In genomic region chr2:146666336-146666735, GRCh38 we compare ENCODE assay signal across 25 cellular contexts.
DNase-seq lines count a peak whose midpoint lies in the region; ATAC-seq and TF ChIP-seq lines count a peak whose summit lies in the region.
"Had no signal": no experiment of that assay in that cellular context is flagged by ENCODE, and none has a peak within 500 bp of the region (broad histone marks: within the 10 kb centered on the region; RNA-seq: fewer than 3 reads in every experiment).

No MANE protein-coding gene starts in this region.

- H4K91ac ChIP-seq in IMR-90 (ENCODE audit: insufficient read depth, low read depth, low read length): no peak overlapping the region

- no peak overlapping the region for H3K23ac ChIP-seq in IMR-90 (ENCODE audit: low read depth, low read length)

- H3K4me2 ChIP-seq in IMR-90 (ENCODE audit: low read depth, low read length): no peak overlapping the region

- no peaks in the 10 kb centered on the region for H3K27me3 Mint-ChIP-seq in Calu3 (ENCODE audit: unreplicated experiment)
- H3K27me3 Mint-ChIP-seq: CD4-positive, CD25-positive, alpha-beta regulatory T cell; memory B cell; naive thymus-derived CD4-positive, alpha-beta T cell had no signal

- BruUV-seq in Calu3 (replicated peaks; lab: Mats Ljungman, UMichigan) (no TSS peak), IMR-90 (replicated peaks; lab: Mats Ljungman, UMichigan) (no TSS peak)

- ATAC-seq in IMR-90 (ENCODE audit: low read depth) (no peak), HG02870 (IDR thresholded peaks at IDR 0.05; ENCODE audit: unreplicated experiment) (no peak)
- ATAC-seq: activated T-cell treated with anti-CD3 and anti-CD28 coated beads, Interleukin-2, amount 50 U/mL, for 4 hours; naive thymus-derived CD4-positive, alpha-beta T cell; right cardiac atrium had no signal

- H3K4me3 ChIP-seq in IMR-90 (ENCODE audit: insufficient read depth, low read depth, low read length) (no peak overlapping the region), cardiac fibroblast (replicated peaks in 1 of 2; ENCODE audit: low read depth in 2 of 2, low read length in 2 of 2) (no peak overlapping the region)
- H3K4me3 ChIP-seq: vagina had no signal

- H3K27ac Mint-ChIP-seq in Calu3 (ENCODE audit: unreplicated experiment): peak overlapping the region; percentile 18
- H3K27ac Mint-ChIP-seq: CD4-positive, CD25-positive, alpha-beta regulatory T cell; memory B cell; naive thymus-derived CD4-positive, alpha-beta T cell had no signal

- H3K4me1 Mint-ChIP-seq in Calu3 (ENCODE audit: low read depth, unreplicated experiment): peaks cover 23% of the 10 kb centered on the region
- H3K4me1 Mint-ChIP-seq: CD4-positive, CD25-positive, alpha-beta regulatory T cell; memory B cell; naive thymus-derived CD4-positive, alpha-beta T cell had no signal

- 100% methylated on average over 1 of the region's 1 CpG; no CpG with 5 or more reads in 1 of the 2 experiments for WGBS in IMR-90 (ENCODE audit: extremely low coverage in 2 of 2, insufficient read length in 1 of 2), 2 experiments

- no peak for TF ChIP-seq POLR2A in IMR-90 (IDR thresholded peaks at IDR 0.05; ENCODE audit: low read depth, low read length)

- H3K18ac ChIP-seq in IMR-90 (ENCODE audit: low read depth, low read length): no peak overlapping the region

- no peaks in the 10 kb centered on the region for H3K9me3 Mint-ChIP-seq in Calu3 (ENCODE audit: low read depth, unreplicated experiment)
- H3K9me3 Mint-ChIP-seq: activated T-cell treated with anti-CD3 and anti-CD28 coated beads, Interleukin-2, amount 50 U/mL, for 4 hours; memory B cell had no signal

- H2AK5ac ChIP-seq in IMR-90 (ENCODE audit: low read depth, low read length): no peak overlapping the region

- in situ Hi-C loops in IMR-90 (cut with MboI; ENCODE audit: low sequenced_read_pairs): loop anchor here (10.0 kb wide), 1 partner anchor 902 kb away; no protein-coding TSS in a partner anchor

- H3K27ac ChIP-seq in IMR-90 (ENCODE audit: insufficient read depth, low read length): no peak overlapping the region
- H3K27ac ChIP-seq: vagina had no signal

- H3K36me3 ChIP-seq in IMR-90 (ENCODE audit: control insufficient read depth, insufficient read depth, low read length): no peaks in the 10 kb centered on the region
- H3K36me3 ChIP-seq: vagina had no signal

- H2AFZ ChIP-seq in IMR-90 (replicated peaks; ENCODE audit: low read length, poor library complexity): no peak overlapping the region

- no peak overlapping the region for H4K5ac ChIP-seq in IMR-90 (ENCODE audit: low read depth, low read length)

- no peak overlapping the region for H3K4ac ChIP-seq in IMR-90 (ENCODE audit: low read depth, low read length)

- dilution Hi-C loops in IMR-90 (cut with HindIII; ENCODE audit: low sequenced_read_pairs, unreplicated experiment): no loop called here

- DNase-seq in Calu3 (no peak), IMR-90 (peak; percentile 4), cardiac fibroblast (ENCODE audit: low read depth in 2 of 2) (peak; percentile 10 to 72), kidney glomerular epithelial cell (lab: John Stamatoyannopoulos, UW) (peak; percentile 53), cerebellum (ENCODE audit: low spot score) (no peak), KG1 (lab: John Stamatoyannopoulos, UW) (no peak), islet precursor cell (no peak)
- DNase-seq: activated CD4-positive, CD25-positive, alpha-beta regulatory T cell treated with anti-CD3 and anti-CD28 coated beads, Interleukin-2, amount 50 U/mL, for 72 hours; activated CD8-positive, alpha-beta memory T cell treated with anti-CD3 and anti-CD28 coated beads for 24 hours; activated naive CD4-positive, alpha-beta T cell treated with anti-CD3 and anti-CD28 coated beads, Interleukin-2, amount 50 U/mL, for 16 hours; activated T-cell treated with anti-CD3 and anti-CD28 coated beads, Interleukin-2, amount 50 U/mL, for 4 hours; CD4-positive, CD25-positive, alpha-beta regulatory T cell; cortex of kidney; DMS153; foreskin melanocyte; GOT3; hypothalamus; naive thymus-derived CD4-positive, alpha-beta T cell; NCI-H1105; NCI-H2081; NCI-H524; right cardiac atrium had no signal

- no peak overlapping the region for H4K8ac ChIP-seq in IMR-90 (ENCODE audit: low read depth in 2 of 2, low read length in 2 of 2)

- no peak overlapping the region for H3K14ac ChIP-seq in IMR-90 (replicated peaks; ENCODE audit: low read depth, low read length)

- no peak overlapping the region for H3K56ac ChIP-seq in IMR-90 (ENCODE audit: extremely low read depth, insufficient read depth, low read length)

- no peaks in the 10 kb centered on the region for H4K20me1 ChIP-seq in IMR-90 (ENCODE audit: insufficient read depth, low read length)

- no peaks in the 10 kb centered on the region for H3K79me1 ChIP-seq in IMR-90 (ENCODE audit: low read depth in 1 of 2, low read length in 2 of 2)

- no peak overlapping the region for H2BK20ac ChIP-seq in IMR-90 (ENCODE audit: low read depth, low read length)

- POLR2A ChIA-PET in IMR-90 (lab: Charles Lee; ENCODE audit: unreplicated experiment): no interaction called here

- H2BK120ac ChIP-seq in IMR-90 (ENCODE audit: low read depth, low read length): no peak overlapping the region

- H2BK5ac ChIP-seq in IMR-90 (ENCODE audit: low read depth, low read length, poor library complexity, severe bottlenecking): no peak overlapping the region

- H3K9me3 ChIP-seq in IMR-90 (ENCODE audit: control insufficient read depth, insufficient read depth, low read length): no peaks in the 10 kb centered on the region
- H3K9me3 ChIP-seq: vagina had no signal

- H3K27me3 ChIP-seq in IMR-90 (ENCODE audit: control insufficient read depth, insufficient read depth, low read length): no peaks in the 10 kb centered on the region
- H3K27me3 ChIP-seq: vagina had no signal

- TF ChIP-seq CTCF in Calu3 (IDR thresholded peaks at IDR 0.05; ENCODE audit: unreplicated experiment) (no peak), IMR-90 (conservative IDR thresholded peaks at IDR 0.05; ENCODE audit: low read depth, low read length) (no peak), cardiac fibroblast (IDR thresholded peaks at IDR 0.05; ENCODE audit: low read depth, low read length) (no peak)

- intact Hi-C loops in Calu3 (cut with micrococcal nuclease; ENCODE audit: unreplicated experiment): no loop called here
- intact Hi-C loops in IMR-90 (cut with micrococcal nuclease): no loop called here

- no peaks in the 10 kb centered on the region for H3K9me1 ChIP-seq in IMR-90 (ENCODE audit: insufficient read depth, low read length)

- no peaks in the 10 kb centered on the region for H3K36me3 Mint-ChIP-seq in Calu3 (ENCODE audit: insufficient read depth, unreplicated experiment)
- H3K36me3 Mint-ChIP-seq: CD4-positive, CD25-positive, alpha-beta regulatory T cell; memory B cell; naive thymus-derived CD4-positive, alpha-beta T cell had no signal

- no peak overlapping the region for H3K9ac ChIP-seq in IMR-90 (ENCODE audit: low read depth, low read length)

- CTCF ChIA-PET in Calu3 (lab: Charles Lee) (interaction anchor here (0.5 kb wide), 1 partner anchor 125 kb away, joined by 3 read pairs; no protein-coding TSS in a partner anchor), IMR-90 (lab: Yijun Ruan, JAX) (no interaction called here)

- H2AK9ac ChIP-seq in IMR-90 (replicated peaks; ENCODE audit: low read depth, low read length, poor library complexity): no peak overlapping the region

- no peak overlapping the region for H2BK15ac ChIP-seq in IMR-90 (ENCODE audit: low read depth, low read length)

- no peak overlapping the region for H3K4me3 Mint-ChIP-seq in Calu3 (ENCODE audit: low read depth, unreplicated experiment)
- H3K4me3 Mint-ChIP-seq: activated T-cell treated with anti-CD3 and anti-CD28 coated beads, Interleukin-2, amount 50 U/mL, for 4 hours; CD4-positive, CD25-positive, alpha-beta regulatory T cell; memory B cell; naive thymus-derived CD4-positive, alpha-beta T cell had no signal

- TF ChIP-seq RAD21 in IMR-90 (IDR thresholded peaks at IDR 0.05; ENCODE audit: low read length): no peak

- H3K4me1 ChIP-seq in IMR-90 (ENCODE audit: control insufficient read depth, insufficient read depth, low read length): no peaks in the 10 kb centered on the region
- H3K4me1 ChIP-seq: vagina had no signal

TF ChIP-seq in IMR-90, 13 proteins besides CTCF, POLR2A, EP300 and RAD21:
- TF ChIP-seq USF2 (IDR thresholded peaks at IDR 0.05; ENCODE audit: low read depth, low read length): no peak
- no peak for TF ChIP-seq ELK1 (IDR thresholded peaks at IDR 0.05; ENCODE audit: borderline replicate concordance, low read depth, low read length)
- no peak for TF ChIP-seq RCOR1 (IDR thresholded peaks at IDR 0.05; ENCODE audit: insufficient replicate concordance, low read length)
- TF ChIP-seq RFX5 (IDR thresholded peaks at IDR 0.05; ENCODE audit: low read depth, low read length): no peak
- no peak for TF ChIP-seq CEBPB (IDR thresholded peaks at IDR 0.05; ENCODE audit: low read depth, low read length)
- TF ChIP-seq MAZ (IDR thresholded peaks at IDR 0.05; ENCODE audit: borderline replicate concordance, low read depth, low read length): no peak
- no peak for TF ChIP-seq NFE2L2 (IDR thresholded peaks at IDR 0.05; ENCODE audit: low read depth, low read length)
- TF ChIP-seq BHLHE40 (IDR thresholded peaks at IDR 0.05; ENCODE audit: low read depth, low read length): no peak
- no peak for TF ChIP-seq FOS (IDR thresholded peaks at IDR 0.05; ENCODE audit: low read depth, low read length)
- TF ChIP-seq SMC3 (IDR thresholded peaks at IDR 0.05; ENCODE audit: low read depth, low read length): no peak

Comparison
In these comparisons a context has a peak if more than half of its experiments do, and no peak if none do; other contexts are left out.
1. DNase-seq: peak in IMR-90 (single experiment), cardiac fibroblast (2 of 2) and kidney glomerular epithelial cell (single experiment); none in Calu3 (single experiment), cerebellum (single experiment), KG1 (single experiment) and islet precursor cell (single experiment).